9 cellular contexts compared by ENCODE assay signal in genomic region chr6:11241793-11242201, GRCh38. TPM values are rescaled to one million over a fixed set of nuclear protein-coding genes. Genes with fewer than 3 reads are reported as not detected.
DNase-seq lines count a peak whose midpoint lies in the region; ATAC-seq, FAIRE-seq and TF ChIP-seq lines count a peak whose summit lies in the region.
"Had no signal": no experiment of that assay in that cellular context is flagged by ENCODE, and none has a peak within 500 bp of the region (broad histone marks: within the 10 kb centered on the region; RNA-seq: fewer than 3 reads in every experiment).

No MANE protein-coding gene starts in this region.

- peak in 9 of 14 donors; percentile 9 to 62 (median 34) for DNase-seq in C1 segment of cervical spinal cord (lab: John Stamatoyannopoulos, UW)
- DNase-seq in bronchial epithelial cell (ENCODE audit: low read depth) = no peak
- peak in 41 of 51 donors; percentile 6 to 79 (median 41) for DNase-seq in hypothalamus (lab: John Stamatoyannopoulos, UW)
- peak in 9 of 10 donors; percentile 31 to 92 (median 54) for DNase-seq in posterior cingulate gyrus
- DNase-seq in esophagus muscularis mucosa (ENCODE audit: extremely low spot score) = no peak
- DNase-seq in T-helper 9 cell = no peak
- no peak for DNase-seq in central memory CD4-positive, alpha-beta T cell
- DNase-seq: activated CD4-positive, alpha-beta T cell treated with anti-CD3 and anti-CD28 coated beads for 36 hours had no signal

- H3K36me3 ChIP-seq in bronchial epithelial cell (ENCODE audit: control insufficient read depth, insufficient read depth, low read length) = no peaks in the 10 kb centered on the region
- H3K36me3 ChIP-seq in esophagus muscularis mucosa = no peaks in the 10 kb centered on the region

- TF ChIP-seq CTCF in bronchial epithelial cell (IDR thresholded peaks at IDR 0.05; ENCODE audit: insufficient read depth, low read length, severe bottlenecking) (peak; percentile 83), esophagus muscularis mucosa (IDR thresholded peaks at IDR 0.05) (peak in 1 of 3 experiments; percentile 44)

- H3K27me3 ChIP-seq in bronchial epithelial cell (ENCODE audit: control insufficient read depth, insufficient read depth, low read length) = no peaks in the 10 kb centered on the region
- H3K27me3 ChIP-seq in esophagus muscularis mucosa = no peaks in the 10 kb centered on the region

- 71% methylated on average over 14 of the region's 17 CpGs for WGBS in esophagus muscularis mucosa

- no peak for TF ChIP-seq POLR2A in esophagus muscularis mucosa (IDR thresholded peaks at IDR 0.05; ENCODE audit: low read depth)

- intact Hi-C loops in posterior cingulate gyrus (cut with DNase I) (loop anchor here (5.0 kb wide), 1 partner anchor 256 kb away; no protein-coding TSS in a partner anchor), esophagus muscularis mucosa (cut with DNase I) (loop anchor here (10.0 kb wide), 1 partner anchor 77 kb away; no protein-coding TSS in a partner anchor)

- TF ChIP-seq EP300 in esophagus muscularis mucosa (IDR thresholded peaks at IDR 0.05) = no peak

- H3K4me1 ChIP-seq in esophagus muscularis mucosa = peaks cover 0 to 16% (median 12%) of the 10 kb centered on the region in 4 donors

- H3K4me3 ChIP-seq in bronchial epithelial cell (ENCODE audit: low read depth, low read length) (no peak overlapping the region), esophagus muscularis mucosa (no peak overlapping the region)

- ATAC-seq in GM21367 (IDR thresholded peaks at IDR 0.05; ENCODE audit: unreplicated experiment) = no peak
- ATAC-seq: activated CD4-positive, alpha-beta T cell treated with anti-CD3 and anti-CD28 coated beads for 36 hours had no signal

- no peaks in the 10 kb centered on the region for H3K9me3 ChIP-seq in esophagus muscularis mucosa

- no peak for FAIRE-seq in bronchial epithelial cell (lab: Jason Lieb, UNC)

- H3K27ac ChIP-seq in esophagus muscularis mucosa (replicated peaks in 1 of 4) = no peak overlapping the region

RNA-seq across cellular contexts. Expression of gene NEDD9, which starts 9.3 kb away (rescaled TPM):
- total RNA-seq in bronchial epithelial cell (2.0 and 4.7 TPM in 2 replicates), esophagus muscularis mucosa (10 to 100 TPM; 18.3 to 47.2 (median 32.9) TPM)

Comparison
In these comparisons a context has a peak if more than half of its experiments do, and no peak if none do; other contexts are left out.
1. DNase-seq: peak in C1 segment of cervical spinal cord (9 of 14), hypothalamus (41 of 51) and posterior cingulate gyrus (9 of 10); none in bronchial epithelial cell (single experiment), esophagus muscularis mucosa (single experiment), T-helper 9 cell (single experiment) and central memory CD4-positive, alpha-beta T cell (single experiment).